14 cellular contexts compared by ENCODE assay signal in the genomic region with DNA sequence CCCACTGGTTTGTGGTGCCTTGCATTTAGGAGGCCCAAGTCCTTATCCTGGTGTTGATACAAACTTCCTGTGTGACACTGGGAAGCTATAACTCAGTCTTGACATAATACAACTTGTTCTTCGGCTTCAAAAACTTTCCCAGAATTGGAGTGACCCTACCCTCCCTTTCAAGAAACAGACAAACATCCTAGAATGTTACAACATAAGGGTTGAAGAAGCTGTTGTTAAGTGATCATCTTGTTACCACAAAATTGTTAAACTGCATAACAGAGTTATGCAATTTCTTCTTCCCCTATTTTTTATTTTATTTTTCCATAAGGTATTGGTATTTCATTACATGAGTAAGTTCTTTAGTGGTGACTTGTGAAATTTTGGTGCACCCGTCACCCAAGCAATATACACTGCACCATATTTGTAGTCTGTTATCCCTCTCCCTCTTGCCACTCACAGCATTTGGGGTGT. TPM values are rescaled to one million over a fixed set of nuclear protein-coding genes. Genes with fewer than 3 reads are reported as not detected.
A peak's percentile ranks its signal among the peaks of the same experiment; 100 is the strongest.
DNase-seq lines count a peak whose midpoint lies in the region; ATAC-seq and TF ChIP-seq lines count a peak whose summit lies in the region.
"Had no signal": no experiment of that assay in that cellular context is flagged by ENCODE, and none has a peak within 500 bp of the region (broad histone marks: within the 10 kb centered on the region; RNA-seq: fewer than 3 reads in every experiment).

No MANE protein-coding gene starts in this region.

- H3K4me3 Mint-ChIP-seq in natural killer cell = no peak overlapping the region
- H3K4me3 Mint-ChIP-seq: activated naive CD8-positive, alpha-beta T cell treated with anti-CD3 and anti-CD28 coated beads for 36 hours had no signal

- TF ChIP-seq POLR2A in adrenal gland (IDR thresholded peaks at IDR 0.05) (no peak), spleen (IDR thresholded peaks at IDR 0.05) (no peak)

- no peak overlapping the region for H3K27ac Mint-ChIP-seq in natural killer cell
- H3K27ac Mint-ChIP-seq: activated naive CD8-positive, alpha-beta T cell treated with anti-CD3 and anti-CD28 coated beads for 36 hours had no signal

- H3K4me3 ChIP-seq in adrenal gland (no peak overlapping the region), spleen (peak overlapping the region in 1 of 8 donors; percentile 43)
- H3K4me3 ChIP-seq: HAP-1 had no signal

- H3K4me1 Mint-ChIP-seq in natural killer cell = peaks cover 0 to 5% of the 10 kb centered on the region in 2 donors
- H3K4me1 Mint-ChIP-seq: activated naive CD8-positive, alpha-beta T cell treated with anti-CD3 and anti-CD28 coated beads for 36 hours had no signal

- H3K27ac ChIP-seq in adrenal gland (peak overlapping the region in 4 of 5 donors; percentile 8 to 79 (median 67)), spleen (peak overlapping the region in 7 of 8 donors; percentile 67 to 87 (median 81))

- peaks cover 0 to 5% of the 10 kb centered on the region in 2 donors for H3K27me3 Mint-ChIP-seq in natural killer cell (ENCODE audit: low read depth in 2 of 2)

- 27 to 39% (median 32%) methylated on average over 2 of the region's 2 CpGs for WGBS in adrenal gland, 4 donors
- 24 to 59% (median 29%) methylated on average over 2 of the region's 2 CpGs for WGBS in spleen, 5 donors

- H3K27me3 ChIP-seq in adrenal gland = no peaks in the 10 kb centered on the region
- peaks cover 0 to 4% (median 0%) of the 10 kb centered on the region in 7 donors for H3K27me3 ChIP-seq in spleen (replicated peaks in 1 of 7)

- no peaks in the 10 kb centered on the region for H3K36me3 Mint-ChIP-seq in natural killer cell
- H3K36me3 Mint-ChIP-seq: activated naive CD8-positive, alpha-beta T cell treated with anti-CD3 and anti-CD28 coated beads for 36 hours had no signal

- peak; percentile 35 for ATAC-seq in left lobe of liver
- no peak for ATAC-seq in natural killer cell
- ATAC-seq in HG02938 (IDR thresholded peaks at IDR 0.05; ENCODE audit: unreplicated experiment) = no peak

- peak; percentile 36 to 55 for DNase-seq in Kasumi-1 (lab: John Stamatoyannopoulos, UW)
- DNase-seq in adrenal gland = peak in 3 of 7 donors; percentile 21 to 58 (median 28)
- DNase-seq in left lobe of liver (ENCODE audit: low spot score) = no peak
- DNase-seq in spleen = no peak
- DNase-seq in natural killer cell = no peak
- no peak for DNase-seq in DMS 273 treated with DMSO at 0.1 percent for 48 hours (lab: John Stamatoyannopoulos, UW)
- no peak for DNase-seq in GM20000 (ENCODE audit: low spot score)
- DNase-seq: activated CD4-positive, alpha-beta T cell treated with anti-CD3 and anti-CD28 coated beads for 1 hour; activated naive CD8-positive, alpha-beta T cell treated with anti-CD3 and anti-CD28 coated beads for 36 hours; cortex of kidney; NCI-H2171; retina had no signal

- H3K4me1 ChIP-seq in adrenal gland (replicated peaks in 1 of 2) (peaks cover 0 to 57% of the 10 kb centered on the region in 2 donors), spleen (peaks cover 15 to 64% (median 43%) of the 10 kb centered on the region in 6 donors)
- H3K4me1 ChIP-seq: HAP-1 had no signal

- H3K36me3 ChIP-seq in adrenal gland (replicated peaks in 1 of 2) (no peaks in the 10 kb centered on the region), spleen (no peaks in the 10 kb centered on the region)
- H3K36me3 ChIP-seq: HAP-1 had no signal

- intact Hi-C loops in adrenal gland (cut with DNase I) (no loop called here), spleen (cut with DNase I; ENCODE audit: low total_unique reads) (no loop called here), natural killer cell (cut with micrococcal nuclease) (no loop called here)

- TF ChIP-seq CTCF in adrenal gland (IDR thresholded peaks at IDR 0.05) (no peak), spleen (IDR thresholded peaks at IDR 0.05 in 8 of 11, conservative IDR thresholded peaks at IDR 0.05 in 3 of 11) (no peak), natural killer cell (IDR thresholded peaks at IDR 0.05) (no peak), GM20000 (IDR thresholded peaks at IDR 0.05; ENCODE audit: extremely low read depth, missing control alignments) (no peak)

- H3K9me3 ChIP-seq in adrenal gland (replicated peaks in 1 of 3) (no peaks in the 10 kb centered on the region), spleen (no peaks in the 10 kb centered on the region)
- H3K9me3 ChIP-seq: HAP-1 had no signal

- no peaks in the 10 kb centered on the region for H3K9me3 Mint-ChIP-seq in natural killer cell
- H3K9me3 Mint-ChIP-seq: activated naive CD8-positive, alpha-beta T cell treated with anti-CD3 and anti-CD28 coated beads for 36 hours had no signal

RNA-seq across cellular contexts. Expression of a gene that starts 21.3 kb away (rescaled TPM):
- 10 to 100 TPM; 25.8 to 65.2 (median 43.2) TPM for total RNA-seq in adrenal gland
- polyA plus RNA-seq in adrenal gland = 10 to 100 TPM in 1 of 3 donors, 1 to 10 TPM in 2; 5.5 to 17.6 (median 7.3) TPM
- total RNA-seq in left lobe of liver = 5.3 TPM
- total RNA-seq in spleen = 100 to 1,000 TPM in 5 of 7 donors, 10 to 100 TPM in 2; 62.8 to 216 (median 136) TPM
- 10 to 100 TPM in 1 of 3 donors, 1 to 10 TPM in 2; 6.3 to 14.8 (median 7.8) TPM for polyA plus RNA-seq in spleen
- total RNA-seq in natural killer cell = 10 to 100 TPM in 1 of 3 donors, 1 to 10 TPM in 2; 1.4 to 15.4 (median 2.2) TPM
- total RNA-seq: activated naive CD8-positive, alpha-beta T cell treated with anti-CD3 and anti-CD28 coated beads for 36 hours had no signal

Comparison
In these comparisons a context has a peak if more than half of its experiments do, and no peak if none do; other contexts are left out.
1. DNase-seq: peak in Kasumi-1 (2 of 2); none in left lobe of liver (single experiment), spleen (single experiment), natural killer cell (single experiment), DMS 273 treated with DMSO at 0.1 percent for 48 hours (single experiment) and GM20000 (single experiment).